Comparison of ENCODE assay signal across 12 cellular contexts in the genomic region with DNA sequence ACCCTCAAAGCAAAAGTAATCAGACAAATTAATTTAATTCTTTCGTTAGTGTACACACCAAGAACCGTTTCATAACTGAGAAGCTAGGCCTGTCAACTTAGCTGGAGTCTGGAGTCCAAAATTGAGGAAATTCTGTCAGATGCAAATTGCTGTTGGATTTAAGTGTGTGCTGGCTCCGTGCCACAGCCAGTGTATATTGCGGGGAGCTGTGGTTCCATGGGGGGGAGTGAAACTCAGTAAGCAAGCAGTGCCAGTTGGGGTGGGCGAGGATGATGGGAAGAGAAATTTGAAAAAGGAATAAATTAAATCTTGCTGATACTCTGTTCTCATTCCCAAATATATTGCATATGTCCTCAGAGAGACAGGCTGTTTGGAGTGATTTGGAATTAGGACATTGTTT. TPM values are rescaled to one million over a fixed set of nuclear protein-coding genes. Genes with fewer than 3 reads are reported as not detected.
DNase-seq lines count a peak whose midpoint lies in the region; ATAC-seq and TF ChIP-seq lines count a peak whose summit lies in the region.
"Had no signal": no experiment of that assay in that cellular context is flagged by ENCODE, and none has a peak within 500 bp of the region (broad histone marks: within the 10 kb centered on the region; RNA-seq: fewer than 3 reads in every experiment).

No MANE protein-coding gene starts in this region.

- no peaks in the 10 kb centered on the region for H3K27me3 Mint-ChIP-seq in activated naive CD4-positive, alpha-beta T cell treated with anti-CD3 and anti-CD28 coated beads for 36 hours (ENCODE audit: low read depth)
- H3K27me3 Mint-ChIP-seq in endodermal cell (ENCODE audit: insufficient read depth): no peaks in the 10 kb centered on the region
- no peaks in the 10 kb centered on the region for H3K27me3 Mint-ChIP-seq in stimulated activated naive B cell treated with anti-CD40 and anti-IgM and Interleukin-4, amounts not matched to agents 10 μg/mL and 1 μg/mL and 100 μg/mL, for 72 hours

- no peak overlapping the region for H3K9ac ChIP-seq in endodermal cell (ENCODE audit: extremely low read depth, low read length, poor library complexity, severe bottlenecking)

- peaks cover 4% of the 10 kb centered on the region for H3K4me1 ChIP-seq in endodermal cell (ENCODE audit: control insufficient read depth, insufficient read depth, low read length)

- H3K27ac Mint-ChIP-seq in activated naive CD4-positive, alpha-beta T cell treated with anti-CD3 and anti-CD28 coated beads for 36 hours: peak overlapping the region; percentile 88
- H3K27ac Mint-ChIP-seq in endodermal cell: no peak overlapping the region
- peak overlapping the region; percentile 95 for H3K27ac Mint-ChIP-seq in stimulated activated naive B cell treated with anti-CD40 and anti-IgM and Interleukin-4, amounts not matched to agents 10 μg/mL and 1 μg/mL and 100 μg/mL, for 72 hours

- H3K27ac ChIP-seq in RWPE1: peak overlapping the region; percentile 53
- H3K27ac ChIP-seq in endodermal cell (ENCODE audit: low read depth, low read length): no peak overlapping the region
- H3K27ac ChIP-seq: hepatocyte had no signal

- DNase-seq in activated naive CD4-positive, alpha-beta T cell treated with anti-CD3 and anti-CD28 coated beads for 36 hours: no peak
- no peak for DNase-seq in activated naive CD4-positive, alpha-beta T cell treated with anti-CD3 and anti-CD28 coated beads, Interleukin-2, amount 50 U/mL, for 16 hours
- DNase-seq in RWPE1 (ENCODE audit: low spot score): no peak
- DNase-seq in endodermal cell: no peak
- no peak for DNase-seq in stimulated activated naive B cell treated with anti-CD40 and anti-IgM and Interleukin-4, amounts not matched to agents 10 μg/mL and 1 μg/mL and 100 μg/mL, for 72 hours
- no peak for DNase-seq in stimulated activated naive CD4-positive, alpha-beta T cell treated with Interleukin-2 at 50 U/mL for 16 hours (lab: John Stamatoyannopoulos, UW)
- DNase-seq: mucosa of descending colon, NCI-H2171 had no signal

- H3K9me3 Mint-ChIP-seq in activated naive CD4-positive, alpha-beta T cell treated with anti-CD3 and anti-CD28 coated beads for 36 hours: no peaks in the 10 kb centered on the region
- no peaks in the 10 kb centered on the region for H3K9me3 Mint-ChIP-seq in endodermal cell
- no peaks in the 10 kb centered on the region for H3K9me3 Mint-ChIP-seq in stimulated activated naive B cell treated with anti-CD40 and anti-IgM and Interleukin-4, amounts not matched to agents 10 μg/mL and 1 μg/mL and 100 μg/mL, for 72 hours

- H3K4me1 Mint-ChIP-seq in activated naive CD4-positive, alpha-beta T cell treated with anti-CD3 and anti-CD28 coated beads for 36 hours (ENCODE audit: low read depth): peaks cover 71% of the 10 kb centered on the region
- peaks cover 29% of the 10 kb centered on the region for H3K4me1 Mint-ChIP-seq in endodermal cell
- H3K4me1 Mint-ChIP-seq in stimulated activated naive B cell treated with anti-CD40 and anti-IgM and Interleukin-4, amounts not matched to agents 10 μg/mL and 1 μg/mL and 100 μg/mL, for 72 hours: peaks cover 47 to 84% of the 10 kb centered on the region in 2 donors

- peak overlapping the region; percentile 93 for H3K4me3 ChIP-seq in endodermal cell (ENCODE audit: low read length)
- H3K4me3 ChIP-seq: hepatocyte, mucosa of descending colon had no signal

- TF ChIP-seq CTCF in RWPE1 (conservative IDR thresholded peaks at IDR 0.05; ENCODE audit: low read depth): no peak
- no peak for TF ChIP-seq CTCF in endodermal cell (conservative IDR thresholded peaks at IDR 0.05)

- no peak for ATAC-seq in stimulated activated naive B cell treated with anti-CD40 and anti-IgM and Interleukin-4, amounts not matched to agents 10 μg/mL and 1 μg/mL and 100 μg/mL, for 72 hours (replicated peaks)
- no peak for ATAC-seq in GM18517 (IDR thresholded peaks at IDR 0.05; ENCODE audit: unreplicated experiment)
- no peak for ATAC-seq in HG02970 (IDR thresholded peaks at IDR 0.05; ENCODE audit: low FRiP score, unreplicated experiment)
- ATAC-seq: mucosa of descending colon had no signal

- POLR2A ChIA-PET in RWPE1 (lab: Yijun Ruan, JAX; ENCODE audit: low non-redundant PET): interaction anchor here (0.6 kb wide), 2 partner anchors 28 to 73 kb away, joined by 3 read pairs; no protein-coding TSS in a partner anchor

- H3K4me3 Mint-ChIP-seq in activated naive CD4-positive, alpha-beta T cell treated with anti-CD3 and anti-CD28 coated beads for 36 hours: peak overlapping the region; percentile 78
- H3K4me3 Mint-ChIP-seq in endodermal cell: no peak overlapping the region
- H3K4me3 Mint-ChIP-seq in stimulated activated naive B cell treated with anti-CD40 and anti-IgM and Interleukin-4, amounts not matched to agents 10 μg/mL and 1 μg/mL and 100 μg/mL, for 72 hours: peak overlapping the region; percentile 94 to 97

- no peaks in the 10 kb centered on the region for H3K9me3 ChIP-seq in endodermal cell (ENCODE audit: control insufficient read depth, low read length)
- H3K9me3 ChIP-seq: mucosa of descending colon had no signal

- peaks cover 70% of the 10 kb centered on the region for H3K36me3 ChIP-seq in endodermal cell (ENCODE audit: control insufficient read depth, insufficient read depth, low read length)

- H3K27me3 ChIP-seq in endodermal cell (ENCODE audit: control insufficient read depth, insufficient read depth, low read length, poor library complexity, severe bottlenecking): no peaks in the 10 kb centered on the region
- H3K27me3 ChIP-seq: hepatocyte had no signal

- peaks cover 62% of the 10 kb centered on the region for H3K36me3 Mint-ChIP-seq in activated naive CD4-positive, alpha-beta T cell treated with anti-CD3 and anti-CD28 coated beads for 36 hours (ENCODE audit: low read depth)
- H3K36me3 Mint-ChIP-seq in endodermal cell (ENCODE audit: low read depth): peaks cover 36% of the 10 kb centered on the region
- peaks cover 57 to 73% of the 10 kb centered on the region in 2 donors for H3K36me3 Mint-ChIP-seq in stimulated activated naive B cell treated with anti-CD40 and anti-IgM and Interleukin-4, amounts not matched to agents 10 μg/mL and 1 μg/mL and 100 μg/mL, for 72 hours

- CTCF ChIA-PET in activated naive CD4-positive, alpha-beta T cell treated with anti-CD3 and anti-CD28 coated beads for 36 hours (lab: Charles Lee): interaction anchor here (1.0 to 4.2 kb wide), 6 partner anchors 9 to 69 kb away, joined by 3 to 36 read pairs (median 4); no protein-coding TSS in a partner anchor
- CTCF ChIA-PET in RWPE1 (lab: Yijun Ruan, JAX): no interaction called here

- intact Hi-C loops in activated naive CD4-positive, alpha-beta T cell treated with anti-CD3 and anti-CD28 coated beads for 36 hours (cut with micrococcal nuclease): loop anchor here (10.0 kb wide), 1 partner anchor 1054 kb away; a partner anchor contains a TSS

- 94 to 100% methylated on average over 4 to 5 of the region's 5 CpGs for WGBS in endodermal cell (ENCODE audit: insufficient coverage in 1 of 2, insufficient read length in 1 of 2), 2 experiments

RNA-seq across cellular contexts. Expression of a gene that starts 4.0 kb away (rescaled TPM):
- total RNA-seq in activated naive CD4-positive, alpha-beta T cell treated with anti-CD3 and anti-CD28 coated beads for 36 hours: 100 to 1,000 TPM; 461 to 475 TPM
- 100 to 1,000 TPM; 243 to 247 TPM for total RNA-seq in endodermal cell
- 201 TPM for polyA plus RNA-seq in endodermal cell (2013, experiment 1 of 2)
- polyA plus RNA-seq in endodermal cell (2013, experiment 2 of 2): 214 TPM

RNA-seq across cellular contexts. Expression of a gene that starts 39.8 kb away (rescaled TPM):
- under 1 TPM in 1 of 2 experiments, not detected in 1; 0.10 TPM for total RNA-seq in activated naive CD4-positive, alpha-beta T cell treated with anti-CD3 and anti-CD28 coated beads for 36 hours
- total RNA-seq in endodermal cell: under 1 TPM; 0.18 TPM
- polyA plus RNA-seq in endodermal cell (2013, experiment 1 of 2): 1.9 TPM
- 1.2 TPM for polyA plus RNA-seq in endodermal cell (2013, experiment 2 of 2)
- polyA plus RNA-seq: BJ had no signal

RNA-seq across cellular contexts. Expression of a gene that starts 48.9 kb away (rescaled TPM):
- 10 to 100 TPM; 58.7 to 59.4 TPM for total RNA-seq in activated naive CD4-positive, alpha-beta T cell treated with anti-CD3 and anti-CD28 coated beads for 36 hours
- total RNA-seq in endodermal cell: 10 to 100 TPM; 89.2 to 97.2 TPM
- 59.9 TPM for polyA plus RNA-seq in endodermal cell (2013, experiment 1 of 2)
- 54.7 TPM for polyA plus RNA-seq in endodermal cell (2013, experiment 2 of 2)

RNA-seq across cellular contexts. Expression of a gene that starts 49.3 kb away (rescaled TPM):
- total RNA-seq in activated naive CD4-positive, alpha-beta T cell treated with anti-CD3 and anti-CD28 coated beads for 36 hours: 10 to 100 TPM; 20.4 to 21.4 TPM
- 10 to 100 TPM; 33.9 to 39.6 TPM for total RNA-seq in endodermal cell
- polyA plus RNA-seq in endodermal cell (2013, experiment 1 of 2): 46.6 TPM
- polyA plus RNA-seq in endodermal cell (2013, experiment 2 of 2): 42.6 TPM

RNA-seq across cellular contexts. Expression of a gene that starts 54.3 kb away (rescaled TPM):
- not detected for total RNA-seq in activated naive CD4-positive, alpha-beta T cell treated with anti-CD3 and anti-CD28 coated beads for 36 hours
- not detected for total RNA-seq in endodermal cell
- not detected for polyA plus RNA-seq in endodermal cell (2013, experiment 1 of 2)
- polyA plus RNA-seq in endodermal cell (2013, experiment 2 of 2): not detected
- total RNA-seq: hepatocyte had no signal
- polyA plus RNA-seq: BJ, hepatocyte had no signal
